Comparison of ENCODE assay signal across 8 cellular contexts in the genomic region with DNA sequence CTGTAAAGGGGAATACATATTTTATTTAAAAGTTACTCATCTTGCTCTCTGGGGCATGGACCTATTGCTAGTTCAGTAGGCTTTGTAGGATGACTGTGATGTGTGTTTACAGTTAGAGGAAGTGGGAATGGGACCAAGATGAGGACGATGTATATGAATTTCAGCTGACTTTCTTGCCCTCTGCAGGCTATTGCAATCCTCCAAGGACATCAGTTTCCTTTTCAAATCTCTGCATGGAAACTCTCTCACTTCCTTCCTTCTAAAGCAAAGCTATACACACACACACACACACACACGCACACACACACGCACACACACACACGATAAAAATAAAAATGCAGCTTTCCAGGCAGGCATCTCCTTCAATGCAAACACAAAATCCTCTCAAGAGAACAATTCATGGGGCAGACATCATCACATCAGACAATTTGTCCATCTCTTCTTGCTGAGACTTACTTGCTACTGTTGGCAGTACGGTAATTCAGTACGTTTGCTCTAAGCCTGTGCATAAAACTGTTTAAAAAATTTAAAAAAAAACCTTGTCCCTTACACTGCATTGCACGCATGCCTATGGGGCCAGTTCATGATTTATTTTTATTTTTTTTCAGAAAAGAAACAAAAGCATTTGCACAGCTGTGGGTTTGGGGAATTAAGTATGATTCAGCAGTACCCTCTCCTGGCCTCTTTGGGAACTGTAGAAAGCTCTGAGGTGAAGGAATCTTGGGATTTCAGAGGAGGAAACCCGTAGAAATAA.
DNase-seq lines count a peak whose midpoint lies in the region; ATAC-seq and TF ChIP-seq lines count a peak whose summit lies in the region.

No MANE protein-coding gene starts in this region.

- peak overlapping the region; percentile 56 for H3K9ac ChIP-seq in MM.1S (ENCODE audit: low read length)

- no peaks in the 10 kb centered on the region for H3F3A ChIP-seq in MM.1S (ENCODE audit: insufficient read depth, low read length)

- no peak for ATAC-seq in HG02973 (IDR thresholded peaks at IDR 0.05; ENCODE audit: unreplicated experiment)

- H3K4me3 ChIP-seq in MM.1S (ENCODE audit: low read length), result peak overlapping the region; percentile 39

- H3K4me1 ChIP-seq in MM.1S (ENCODE audit: low read length), result peaks cover 20% of the 10 kb centered on the region

- no peaks in the 10 kb centered on the region for H3K9me2 ChIP-seq in MM.1S (replicated peaks; ENCODE audit: insufficient read depth, low read length)

- peak overlapping the region; percentile 73 for H3K4me2 ChIP-seq in MM.1S (ENCODE audit: low read depth, low read length)

- H3K36me3 ChIP-seq in MM.1S (replicated peaks; ENCODE audit: insufficient read depth, low read length), result no peaks in the 10 kb centered on the region

- no peaks in the 10 kb centered on the region for H3K9me3 ChIP-seq in MM.1S (replicated peaks; ENCODE audit: insufficient read depth, low read length)

- peak; percentile 84 for TF ChIP-seq CTCF in MM.1S (IDR thresholded peaks at IDR 0.05; ENCODE audit: low read length)
- peak; percentile 86 for TF ChIP-seq CTCF in VCaP (conservative IDR thresholded peaks at IDR 0.05)

- H4K20me1 ChIP-seq in MM.1S (ENCODE audit: insufficient read depth, low read length), result no peaks in the 10 kb centered on the region

- H2AFZ ChIP-seq in MM.1S (ENCODE audit: low read length), result peak overlapping the region; percentile 47

- peak; percentile 5 to 15 for DNase-seq in SHP77 (lab: John Stamatoyannopoulos, UW)
- DNase-seq in SHP77 treated with DMSO at 0.1 percent for 48 hours (lab: John Stamatoyannopoulos, UW), result no peak
- peak; percentile 59 for DNase-seq in MM.1S
- peak; percentile 65 for DNase-seq in fibroblast of the conjunctiva (ENCODE audit: low read depth)
- DNase-seq in non-pigmented ciliary epithelial cell (ENCODE audit: low read depth), result peak; percentile 50
- DNase-seq in germinal center (ENCODE audit: low spot score), result no peak

- peak overlapping the region; percentile 52; the same call in 1 of the 2 replicates for H3K27ac ChIP-seq in MM.1S (ENCODE audit: low read length)
- peak overlapping the region; percentile 79 for H3K27ac ChIP-seq in VCaP

- no peaks in the 10 kb centered on the region for H3K79me2 ChIP-seq in MM.1S (ENCODE audit: low read length)

- H3K27me3 ChIP-seq in MM.1S (replicated peaks; ENCODE audit: insufficient read depth, low read length), result no peaks in the 10 kb centered on the region

Comparison
In these comparisons a context has a peak if more than half of its experiments do, and no peak if none do; other contexts are left out.
1. DNase-seq: peak in SHP77 (2 of 2), MM.1S (single experiment), fibroblast of the conjunctiva (single experiment) and non-pigmented ciliary epithelial cell (single experiment); none in SHP77 treated with DMSO at 0.1 percent for 48 hours (single experiment) and germinal center (single experiment).